ENCODE assay signal across 8 cellular contexts in genomic region chr14:39107624-39108023, GRCh38. TPM values are rescaled to one million over a fixed set of nuclear protein-coding genes. Genes with fewer than 3 reads are reported as not detected.
A peak's percentile ranks its signal among the peaks of the same experiment; 100 is the strongest.
DNase-seq lines count a peak whose midpoint lies in the region; ATAC-seq, FAIRE-seq and TF ChIP-seq lines count a peak whose summit lies in the region.
"Had no signal": no experiment of that assay in that cellular context is flagged by ENCODE, and none has a peak within 500 bp of the region (broad histone marks: within the 10 kb centered on the region; RNA-seq: fewer than 3 reads in every experiment).

No MANE protein-coding gene starts in this region.

- no peak overlapping the region for H4K91ac ChIP-seq in H1 (replicated peaks; ENCODE audit: insufficient read length, low read length)

- POLR2A ChIA-PET in HEK293T (lab: Yijun Ruan, JAX) = interaction anchor here (1.4 kb wide), 1 partner anchor 62 kb away, joined by 4 read pairs; the partner anchor contains the start of gene TRAPPC6B
- POLR2A ChIA-PET in H1 (lab: Charles Lee; ENCODE audit: partially characterized antibody) = interaction anchor here (1.4 kb wide), 1 partner anchor 70 kb away, joined by 5 read pairs; no protein-coding TSS in a partner anchor

- H3K4me3 ChIP-seq in H1 (ENCODE audit: extremely low read depth in 1 of 4, insufficient read depth in 2 of 4, low read depth in 3 of 4, low read length in 4 of 4) = no peak overlapping the region
- H3K4me3 ChIP-seq in small intestine (ENCODE audit: low read depth in 1 of 2, low read length in 2 of 2) = no peak overlapping the region

- peak; percentile 43 to 45 for TF ChIP-seq RAD21 in H1 (IDR thresholded peaks at IDR 0.05 in 1 of 2, conservative IDR thresholded peaks at IDR 0.05 in 1 of 2; ENCODE audit: low read depth in 2 of 2, low read length in 2 of 2)

- no peak overlapping the region for H2BK15ac ChIP-seq in H1 (ENCODE audit: low read length)

- H3K9ac ChIP-seq in H1 (replicated peaks in 1 of 4; ENCODE audit: extremely low read depth in 1 of 4, low read depth in 3 of 4, low read length in 3 of 4) = no peak overlapping the region
- H3K9ac ChIP-seq: parathyroid adenoma had no signal

- H3K27me3 ChIP-seq in H1 (replicated peaks in 1 of 4; ENCODE audit: control insufficient read depth in 3 of 4, extremely low read depth in 1 of 4, insufficient read depth in 3 of 4, low read length in 3 of 4) (no peaks in the 10 kb centered on the region), small intestine (ENCODE audit: control insufficient read depth in 2 of 2, insufficient read depth in 2 of 2, low read length in 2 of 2) (no peaks in the 10 kb centered on the region)

- H2AFZ ChIP-seq in H1 (ENCODE audit: low read length) = no peak overlapping the region
- H2AFZ ChIP-seq: parathyroid adenoma had no signal

- CTCF ChIA-PET in HEK293T (lab: Yijun Ruan, JAX) = interaction anchor here (0.7 kb wide), 1 partner anchor 29 kb away, joined by 3 read pairs; no protein-coding TSS in a partner anchor
- CTCF ChIA-PET in H1 (lab: Charles Lee; ENCODE audit: partially characterized antibody) = interaction anchor here (0.6 to 1.8 kb wide), 5 partner anchors 8 to 259 kb away, joined by 3 to 4 read pairs (median 4); no protein-coding TSS in a partner anchor

- no peak overlapping the region for H3K18ac ChIP-seq in H1 (ENCODE audit: extremely low read depth, low read length)

- H3K27ac ChIP-seq in H1 (ENCODE audit: low read depth, low read length) (no peak overlapping the region), small intestine (ENCODE audit: low read depth in 1 of 2, low read length in 1 of 2) (no peak overlapping the region)
- H3K27ac ChIP-seq: parathyroid adenoma had no signal

- H2BK5ac ChIP-seq in H1 (ENCODE audit: low read depth, low read length) = no peak overlapping the region

- TF ChIP-seq POLR2A in H1 (IDR thresholded peaks at IDR 0.05; ENCODE audit: control extremely low read depth in 1 of 2, low read depth in 2 of 2, low read length in 2 of 2) = no peak

- peaks cover 0 to under 1% of the 10 kb centered on the region in 2 experiments; a peak in 1 of 4 replicates for H3K79me2 ChIP-seq in H1 (ENCODE audit: control insufficient read depth in 1 of 2, insufficient read depth in 2 of 2, low read length in 2 of 2)

- H3K4me1 ChIP-seq in H1 (replicated peaks in 1 of 4; ENCODE audit: control insufficient read depth in 3 of 4, insufficient read depth in 4 of 4, low read length in 3 of 4) (peaks cover 0 to 3% (median 1%) of the 10 kb centered on the region in 4 experiments; a peak in 3 of 7 replicates), small intestine (ENCODE audit: control insufficient read depth in 2 of 2, insufficient read depth in 1 of 2, low read depth in 1 of 2, low read length in 1 of 2) (no peaks in the 10 kb centered on the region)

- no peak for ATAC-seq in GM19452 (IDR thresholded peaks at IDR 0.05; ENCODE audit: unreplicated experiment)
- no peak for ATAC-seq in HG03039 (IDR thresholded peaks at IDR 0.05; ENCODE audit: unreplicated experiment)

- H3K23ac ChIP-seq in H1 (ENCODE audit: insufficient read length) = no peak overlapping the region

- no peak overlapping the region for H4K8ac ChIP-seq in H1 (ENCODE audit: extremely low read depth, insufficient read depth, low read length)

- H4K5ac ChIP-seq in H1 (ENCODE audit: insufficient read length, low read depth, low read length) = no peak overlapping the region

- no peak overlapping the region for H3K14ac ChIP-seq in H1 (ENCODE audit: insufficient read length)

- H2AK5ac ChIP-seq in H1 (ENCODE audit: low read depth, low read length) = no peak overlapping the region

- H3K4ac ChIP-seq in H1 (replicated peaks; ENCODE audit: insufficient read length, low read depth, low read length) = no peak overlapping the region

- H3K23me2 ChIP-seq in H1 (ENCODE audit: low read depth, low read length) = no peaks in the 10 kb centered on the region; the same call in 1 of the 2 replicates

- H2BK120ac ChIP-seq in H1 (replicated peaks; ENCODE audit: low read depth, low read length) = no peak overlapping the region

- H4K20me1 ChIP-seq in H1 (replicated peaks in 1 of 2; ENCODE audit: control insufficient read depth in 1 of 2, insufficient read depth in 2 of 2, low read length in 2 of 2) = no peaks in the 10 kb centered on the region

- H2BK12ac ChIP-seq in H1 (ENCODE audit: low read depth, low read length) = no peak overlapping the region

- H3K56ac ChIP-seq in H1 (replicated peaks; ENCODE audit: insufficient read length, low read depth, low read length) = no peak overlapping the region

- no peak overlapping the region for H2BK20ac ChIP-seq in H1 (ENCODE audit: low read length)

- no peaks in the 10 kb centered on the region for H3K9me3 ChIP-seq in H1 (ENCODE audit: insufficient read depth in 2 of 2, low read depth in 1 of 2, low read length in 1 of 2)
- no peaks in the 10 kb centered on the region for H3K9me3 ChIP-seq in small intestine (ENCODE audit: control insufficient read depth, low read depth)

- FAIRE-seq in H1 (lab: Jason Lieb, UNC) = no peak
- FAIRE-seq in small intestine (lab: Jason Lieb, UNC) = no peak

- peak in 2 of 3 experiments; percentile 15 to 51; a peak in 2 of 4 replicates for TF ChIP-seq CTCF in H1 (IDR thresholded peaks at IDR 0.05; ENCODE audit: control extremely low read depth in 1 of 3, insufficient read depth in 1 of 3, low read depth in 1 of 3, low read length in 3 of 3)

- H3K79me1 ChIP-seq in H1 (ENCODE audit: low read depth, low read length) = no peaks in the 10 kb centered on the region

- H3K4me2 ChIP-seq in H1 (ENCODE audit: insufficient read depth in 1 of 2, low read depth in 2 of 2, low read length in 2 of 2) = no peak overlapping the region

- no peak for TF ChIP-seq EP300 in H1 (IDR thresholded peaks at IDR 0.05; ENCODE audit: borderline replicate concordance in 1 of 2, low read depth in 2 of 2, low read length in 2 of 2)

- H3K36me3 ChIP-seq in H1 (ENCODE audit: control insufficient read depth in 2 of 4, insufficient read depth in 4 of 4, low read length in 3 of 4) (no peaks in the 10 kb centered on the region), small intestine (ENCODE audit: control insufficient read depth in 2 of 2, insufficient read depth in 2 of 2, low read length in 2 of 2) (no peaks in the 10 kb centered on the region)

- 87% methylated on average over 1 of the region's 1 CpG; no CpG with 5 or more reads in 1 of the 2 experiments for WGBS in H1 (ENCODE audit: extremely low coverage in 1 of 2, insufficient coverage in 1 of 2, insufficient read length in 1 of 2, insufficient replicate concordance in 2 of 2, low coverage in 1 of 2, low lambda C conversion rate in 2 of 2, missing lambda C conversion rate in 1 of 2), 2 experiments
- WGBS in small intestine, 3 donors = 88 to 97% (median 96%) methylated on average over 1 of the region's 1 CpG

- DNase-seq in GDM1 (lab: John Stamatoyannopoulos, UW) (peak; percentile 0), HEK293T (ENCODE audit: extremely low spot score) (peak; percentile 14), NCI-H526 (lab: John Stamatoyannopoulos, UW) (peak; percentile 4 to 40), H1 (ENCODE audit: low read depth in 1 of 2, low spot score in 2 of 2) (no peak), small intestine (peak; percentile 73)

TF ChIP-seq in HEK293T, 16 proteins besides CTCF, POLR2A, EP300 and RAD21 (continues in another document):
- no peak for TF ChIP-seq SP1 (IDR thresholded peaks at IDR 0.05)
- TF ChIP-seq FOXK2 (IDR thresholded peaks at IDR 0.05) = no peak
- no peak for TF ChIP-seq ARNT (IDR thresholded peaks at IDR 0.05)
- TF ChIP-seq ZNF384 (IDR thresholded peaks at IDR 0.05) = no peak
- TF ChIP-seq HDGF (IDR thresholded peaks at IDR 0.05; ENCODE audit: borderline replicate concordance) = no peak
- no peak for TF ChIP-seq CTBP1 (IDR thresholded peaks at IDR 0.05; ENCODE audit: borderline replicate concordance)
- TF ChIP-seq NFRKB (IDR thresholded peaks at IDR 0.05) = no peak
- no peak for TF ChIP-seq FOXM1 (IDR thresholded peaks at IDR 0.05; ENCODE audit: borderline replicate concordance)
- TF ChIP-seq FOXA1 (IDR thresholded peaks at IDR 0.05) = no peak
- TF ChIP-seq L3MBTL2 (conservative IDR thresholded peaks at IDR 0.05) = no peak

TF ChIP-seq in H1, 55 proteins besides CTCF, POLR2A, EP300 and RAD21 (continues in another document):
- TF ChIP-seq NANOG (IDR thresholded peaks at IDR 0.05; ENCODE audit: insufficient read depth, low read depth, low read length, poor library complexity, severe bottlenecking) (no peak), KDM4A (IDR thresholded peaks at IDR 0.05; ENCODE audit: low read depth, low read length, severe bottlenecking) (no peak), SRF (IDR thresholded peaks at IDR 0.05; ENCODE audit: low read depth, low read length) (no peak), SIX5 (IDR thresholded peaks at IDR 0.05; ENCODE audit: low read depth, low read length) (no peak), CREB1 (IDR thresholded peaks at IDR 0.05) (no peak), ATF3 (IDR thresholded peaks at IDR 0.05; ENCODE audit: insufficient read depth, low read depth, low read length) (no peak), CHD2 (IDR thresholded peaks at IDR 0.05; ENCODE audit: low read length) (no peak)

RNA-seq across cellular contexts. Expression of gene SEC23A, which starts 4.6 kb away (rescaled TPM):
- total RNA-seq in H1 (2021; fragmentation: NEBNext Ultra II Directional; extraction: Animal tissue kit (Norgen Biotek cat#: 25700)) = 58.2 and 60.9 TPM in 2 replicates
- 26.7 and 30.9 TPM in 2 replicates for polyA plus RNA-seq in H1 (2011; rRNA removed)
- polyA plus RNA-seq in H1 (2011; cell fraction: cytosol; rRNA removed) = 23.2 TPM
- 23.2 TPM for polyA plus RNA-seq in H1 (2011; cell fraction: nucleus; rRNA removed)
- polyA plus RNA-seq in H1 (2012, experiment 1 of 2) = 37.3 to 51.3 TPM (median 42.3 TPM) in 4 replicates
- 2.3 TPM for polyA plus RNA-seq in H1 (2012, experiment 2 of 2)
- polyA plus RNA-seq in H1 (2013, experiment 1 of 2) = 27.6 TPM
- 27.5 TPM for polyA plus RNA-seq in H1 (2013, experiment 2 of 2)
- polyA minus RNA-seq in H1 (2011; rRNA and poly(A)+ RNA removed) = 92.9 and 159 TPM in 2 replicates
- 80.7 TPM for polyA minus RNA-seq in H1 (2011; cell fraction: cytosol; rRNA and poly(A)+ RNA removed)
- 92.3 TPM for polyA minus RNA-seq in H1 (2011; cell fraction: nucleus; rRNA and poly(A)+ RNA removed)
- 10 to 100 TPM; 26.9 to 96.4 (median 59.7) TPM for polyA plus RNA-seq in small intestine

RNA-seq across cellular contexts. Expression of gene GEMIN2, which starts 6.5 kb away (rescaled TPM):
- total RNA-seq in H1 (2021; fragmentation: NEBNext Ultra II Directional; extraction: Animal tissue kit (Norgen Biotek cat#: 25700)) = 29.1 TPM in 2 replicates
- 21.5 and 30.8 TPM in 2 replicates for polyA plus RNA-seq in H1 (2011; rRNA removed)
- 47.7 TPM for polyA plus RNA-seq in H1 (2011; cell fraction: cytosol; rRNA removed)
- polyA plus RNA-seq in H1 (2011; cell fraction: nucleus; rRNA removed) = 13.2 TPM
- polyA plus RNA-seq in H1 (2012, experiment 1 of 2) = 28.2 to 30.3 TPM (median 28.9 TPM) in 4 replicates
- 10.8 TPM for polyA plus RNA-seq in H1 (2012, experiment 2 of 2)
- 10.5 TPM for polyA plus RNA-seq in H1 (2013, experiment 1 of 2)
- 10.9 TPM for polyA plus RNA-seq in H1 (2013, experiment 2 of 2)
- 13.9 and 17.6 TPM in 2 replicates for polyA minus RNA-seq in H1 (2011; rRNA and poly(A)+ RNA removed)
- polyA minus RNA-seq in H1 (2011; cell fraction: cytosol; rRNA and poly(A)+ RNA removed) = 15.0 TPM
- 15.0 TPM for polyA minus RNA-seq in H1 (2011; cell fraction: nucleus; rRNA and poly(A)+ RNA removed)
- polyA plus RNA-seq in small intestine = 10 to 100 TPM in 1 of 3 donors, 1 to 10 TPM in 2; 4.6 to 13.8 (median 6.5) TPM

Comparison
In these comparisons a context has a peak if more than half of its experiments do, and no peak if none do; other contexts are left out.
1. DNase-seq: peak in GDM1 (single experiment), HEK293T (single experiment), NCI-H526 (2 of 2) and small intestine (single experiment); none in H1 (0 of 2).